ENCODE assay signal across 8 cellular contexts in genomic region chr2:13193900-13194299, GRCh38.
DNase-seq lines count a peak whose midpoint lies in the region; ATAC-seq lines count a peak whose summit lies in the region.

No MANE protein-coding gene starts in this region.

- H3K4me1 Mint-ChIP-seq in stimulated activated naive CD8-positive, alpha-beta T cell treated with anti-CD3 and anti-CD28 coated beads, Interleukin-15, amount 100 ng/mL, for 72 hours = no peaks in the 10 kb centered on the region

- H3K4me3 Mint-ChIP-seq in stimulated activated naive CD8-positive, alpha-beta T cell treated with anti-CD3 and anti-CD28 coated beads, Interleukin-15, amount 100 ng/mL, for 72 hours = no peak overlapping the region

- peaks cover 7% of the 10 kb centered on the region for H3K27me3 Mint-ChIP-seq in stimulated activated naive CD8-positive, alpha-beta T cell treated with anti-CD3 and anti-CD28 coated beads, Interleukin-15, amount 100 ng/mL, for 72 hours

- ATAC-seq in stimulated activated naive CD8-positive, alpha-beta T cell treated with anti-CD3 and anti-CD28 coated beads, Interleukin-15, amount 100 ng/mL, for 72 hours = peak; percentile 45
- no peak for ATAC-seq in stimulated activated naive CD8-positive, alpha-beta T cell treated with anti-CD3 and anti-CD28 coated beads, Interleukin-15, Interleukin-2, amounts not matched to agents 100 U/mL and 50 U/mL, for 24 hours
- ATAC-seq in HG02938 (IDR thresholded peaks at IDR 0.05; ENCODE audit: unreplicated experiment) = peak; percentile 72

- H3K9me3 Mint-ChIP-seq in stimulated activated naive CD8-positive, alpha-beta T cell treated with anti-CD3 and anti-CD28 coated beads, Interleukin-15, amount 100 ng/mL, for 72 hours = no peaks in the 10 kb centered on the region

- no peak overlapping the region for H3K27ac Mint-ChIP-seq in stimulated activated naive CD8-positive, alpha-beta T cell treated with anti-CD3 and anti-CD28 coated beads, Interleukin-15, amount 100 ng/mL, for 72 hours

- DNase-seq in stimulated activated naive CD8-positive, alpha-beta T cell treated with anti-CD3 and anti-CD28 coated beads, Interleukin-15, amount 100 ng/mL, for 72 hours = no peak
- no peak for DNase-seq in stimulated activated naive CD8-positive, alpha-beta T cell treated with anti-CD3 and anti-CD28 coated beads, Interleukin-15, Interleukin-2, amounts not matched to agents 100 U/mL and 50 U/mL, for 24 hours
- DNase-seq in NCI-H2171 treated with DMSO at 0.1 percent for 48 hours (lab: John Stamatoyannopoulos, UW) (peak; percentile 59), dermis blood vessel endothelial cell (peak; percentile 50), putamen (ENCODE audit: low spot score) (peak; percentile 22), COLO668 (lab: John Stamatoyannopoulos, UW; ENCODE audit: unreplicated experiment) (no peak), islet precursor cell (no peak)

Comparison
In these comparisons a context has a peak if more than half of its experiments do, and no peak if none do; other contexts are left out.
1. DNase-seq: peak in NCI-H2171 treated with DMSO at 0.1 percent for 48 hours (single experiment), dermis blood vessel endothelial cell (single experiment) and putamen (single experiment); none in stimulated activated naive CD8-positive, alpha-beta T cell treated with anti-CD3 and anti-CD28 coated beads, Interleukin-15, amount 100 ng/mL, for 72 hours (0 of 2), stimulated activated naive CD8-positive, alpha-beta T cell treated with anti-CD3 and anti-CD28 coated beads, Interleukin-15, Interleukin-2, amounts not matched to agents 100 U/mL and 50 U/mL, for 24 hours (single experiment), COLO668 (single experiment) and islet precursor cell (single experiment).